Comparison of ENCODE assay signal across 9 cellular contexts in the genomic region with DNA sequence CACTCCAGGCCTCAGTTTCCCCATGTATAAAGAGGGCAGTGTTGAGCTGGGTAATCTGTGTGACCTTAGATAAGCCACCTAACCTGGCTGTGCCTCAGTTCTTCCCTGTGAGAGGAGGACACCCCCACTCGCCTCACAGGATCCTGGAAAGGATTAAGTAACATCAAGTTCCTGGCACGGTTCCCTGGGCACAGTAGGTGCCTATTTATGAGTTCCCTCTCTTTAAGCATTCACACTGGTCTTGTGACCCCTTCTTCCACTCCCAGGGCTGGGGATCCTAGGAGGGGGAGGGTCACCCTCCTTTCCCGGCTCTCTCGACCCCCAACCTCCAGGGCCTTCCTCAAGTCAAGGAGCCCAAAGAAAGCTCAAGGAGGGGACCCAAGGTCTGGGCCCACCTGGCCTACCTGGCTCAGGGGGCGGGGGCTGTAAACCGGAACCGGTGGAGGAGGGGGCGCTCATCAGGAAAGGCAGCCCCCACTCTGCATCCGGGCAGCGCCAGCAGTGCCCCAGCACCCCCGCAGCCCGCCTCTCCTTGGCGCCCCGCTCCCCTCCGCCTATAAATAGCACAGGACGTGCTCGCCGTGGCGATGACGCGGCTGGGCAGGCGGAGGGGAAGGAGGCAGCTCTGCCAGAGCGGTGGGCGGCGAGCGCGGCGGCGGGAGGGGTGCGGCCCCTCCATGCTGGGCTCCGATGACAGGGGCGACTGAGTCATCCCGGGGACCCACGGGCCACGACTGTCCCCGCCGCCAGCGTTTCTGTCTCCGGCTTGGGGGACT. TPM values are rescaled to one million over a fixed set of nuclear protein-coding genes. Genes with fewer than 3 reads are reported as not detected.
A peak's percentile ranks its signal among the peaks of the same experiment; 100 is the strongest.
DNase-seq lines count a peak whose midpoint lies in the region; ATAC-seq, FAIRE-seq and TF ChIP-seq lines count a peak whose summit lies in the region.
"Had no signal": no experiment of that assay in that cellular context is flagged by ENCODE, and none has a peak within 500 bp of the region (broad histone marks: within the 10 kb centered on the region; RNA-seq: fewer than 3 reads in every experiment).

No MANE protein-coding gene starts in this region.

- H3K9me3 ChIP-seq in A549: no peaks in the 10 kb centered on the region
- H3K9me3 ChIP-seq in effector memory CD4-positive, alpha-beta T cell (ENCODE audit: control insufficient read depth, low read length): no peaks in the 10 kb centered on the region
- no peaks in the 10 kb centered on the region for H3K9me3 ChIP-seq in mononuclear cell (ENCODE audit: low read depth, low read length)

- H3K27ac ChIP-seq in A549: peak overlapping the region; percentile 64 to 73; a peak in 4 of 6 replicates
- no peak overlapping the region for H3K27ac ChIP-seq in effector memory CD4-positive, alpha-beta T cell (ENCODE audit: insufficient read depth, low read length, poor library complexity, severe bottlenecking)

- peaks cover 34% of the 10 kb centered on the region for H3K4me1 ChIP-seq in A549
- H3K4me1 ChIP-seq in effector memory CD4-positive, alpha-beta T cell (ENCODE audit: control insufficient read depth, insufficient read depth, low read length, poor library complexity, severe bottlenecking): peaks cover 20% of the 10 kb centered on the region
- H3K4me1 ChIP-seq in mononuclear cell (ENCODE audit: insufficient read depth, low read length): peaks cover 30% of the 10 kb centered on the region

- no peak for ATAC-seq in A549

- TF ChIP-seq POLR2A in A549 (IDR thresholded peaks at IDR 0.05; ENCODE audit: low read length): no peak

- POLR2A ChIA-PET in A549 (lab: Yijun Ruan, JAX): interaction anchor here (0.6 to 2.4 kb wide), 2 partner anchors 10 to 173 kb away, joined by 9 to 16 read pairs; a partner anchor contains a TSS

- TF ChIP-seq EP300 in A549 (IDR thresholded peaks at IDR 0.05): no peak

- CTCF ChIA-PET in A549 (lab: Yijun Ruan, JAX): interaction anchor here (1.4 to 31.5 kb wide), 6 partner anchors 10 to 413 kb away, joined by 4 to 1140 read pairs (median 26); a partner anchor contains a TSS

- TF ChIP-seq RAD21 in A549 (conservative IDR thresholded peaks at IDR 0.05 in 1 of 2, IDR thresholded peaks at IDR 0.05 in 1 of 2): no peak

- H3K36me3 ChIP-seq in effector memory CD4-positive, alpha-beta T cell (ENCODE audit: control insufficient read depth, insufficient read depth, low read length): peaks cover 7% of the 10 kb centered on the region

- peak overlapping the region; percentile 72 for H3K4me2 ChIP-seq in A549

- DNase-seq in A549 (ENCODE audit: low read depth in 1 of 2, low spot score in 1 of 2) (no peak), KBM-7 (peak; percentile 37), SHP77 treated with DMSO at 0.1 percent for 48 hours (lab: John Stamatoyannopoulos, UW) (no peak), NCI-H446 (lab: John Stamatoyannopoulos, UW) (no peak)
- peak; percentile 87 for DNase-seq in activated CD8-positive, alpha-beta memory T cell treated with anti-CD3 and anti-CD28 coated beads for 24 hours
- DNase-seq in effector memory CD4-positive, alpha-beta T cell: peak; percentile 46 to 57 (median 55)
- peak; percentile 53 to 58 for DNase-seq in stimulated activated CD8-positive, alpha-beta memory T cell treated with anti-CD3 and anti-CD28 coated beads, Interleukin-2, amount 100 ng/mL, for 1 hour (ENCODE audit: low read depth in 2 of 2)

- FAIRE-seq in A549 (lab: Jason Lieb, UNC): no peak

- WGBS in A549 (ENCODE audit: missing lambda C conversion rate): 34% methylated on average over 33 of the region's 39 CpGs

- in situ Hi-C loops in KBM-7 (cut with MboI; ENCODE audit: low pct_unique_long_range_greater_than_20kb, low sequenced_read_pairs): no loop called here

- H3K27me3 ChIP-seq in effector memory CD4-positive, alpha-beta T cell (replicated peaks; ENCODE audit: control insufficient read depth, insufficient read depth, low read length, poor library complexity, severe bottlenecking): no peaks in the 10 kb centered on the region
- H3K27me3 ChIP-seq in mononuclear cell (ENCODE audit: insufficient read depth, low read length): no peaks in the 10 kb centered on the region

- H3K4me3 ChIP-seq in A549 (peak overlapping the region; percentile 25; the same call in 2 of the 3 replicates), mononuclear cell (ENCODE audit: low read length) (peak overlapping the region; percentile 3)
- H3K4me3 ChIP-seq in effector memory CD4-positive, alpha-beta T cell (ENCODE audit: insufficient read depth, low read depth, low read length, poor library complexity, severe bottlenecking): peak overlapping the region; percentile 41

- no peak for TF ChIP-seq CTCF in A549 (IDR thresholded peaks at IDR 0.05)

TF ChIP-seq in A549, 52 proteins besides CTCF, POLR2A, EP300 and RAD21:
- TF ChIP-seq NR3C1 (IDR thresholded peaks at IDR 0.05) (no peak), FOSL2 (IDR thresholded peaks at IDR 0.05) (no peak), FOSL2 (CRISPR knock-in tag; IDR thresholded peaks at IDR 0.05) (peak; percentile 41; the same call in 1 of the 2 replicates)

RNA-seq across cellular contexts. Expression of a gene that starts 9.4 kb away (rescaled TPM):
- polyA plus RNA-seq in A549 (2011; rRNA removed) (1,983 and 2,211 TPM in 2 replicates), A549 (2017; fragmentation: RNase III; extraction: RNeasy Plus Mini Kit Qiagen cat#74134 plus additional on column Dnase treatment) (2,724 to 2,918 TPM (median 2,862 TPM) in 3 replicates)
- 3,586 and 4,539 TPM in 2 replicates for polyA plus RNA-seq in A549 (2012; cell fraction: cytosol; rRNA removed)
- 1,789 and 1,975 TPM in 2 replicates for polyA plus RNA-seq in A549 (2012; cell fraction: nucleus; rRNA removed)
- polyA minus RNA-seq in A549 (2011; rRNA and poly(A)+ RNA removed): 835 and 986 TPM in 2 replicates
- 3,292 TPM for total RNA-seq in mononuclear cell

RNA-seq across cellular contexts. Expression of a gene that starts 12.0 kb away (rescaled TPM):
- polyA plus RNA-seq in A549 (2011; rRNA removed) (3.2 and 3.6 TPM in 2 replicates), A549 (2017; fragmentation: RNase III; extraction: RNeasy Plus Mini Kit Qiagen cat#74134 plus additional on column Dnase treatment) (3.4 to 4.3 TPM (median 3.9 TPM) in 3 replicates)
- 4.3 and 5.3 TPM in 2 replicates for polyA plus RNA-seq in A549 (2012; cell fraction: cytosol; rRNA removed)
- 17.6 and 19.6 TPM in 2 replicates for polyA plus RNA-seq in A549 (2012; cell fraction: nucleus; rRNA removed)
- 8.4 and 10.0 TPM in 2 replicates for polyA minus RNA-seq in A549 (2011; rRNA and poly(A)+ RNA removed)
- 4.5 TPM for total RNA-seq in mononuclear cell

RNA-seq across cellular contexts. Expression of a gene that starts 16.2 kb away (rescaled TPM):
- polyA plus RNA-seq in A549 (2011; rRNA removed) (0.03 TPM in 2 replicates), A549 (2017; fragmentation: RNase III; extraction: RNeasy Plus Mini Kit Qiagen cat#74134 plus additional on column Dnase treatment) (0.16 to 0.29 TPM (median 0.26 TPM) in 3 replicates)
- 0.08 and 0.12 TPM in 2 replicates for polyA plus RNA-seq in A549 (2012; cell fraction: cytosol; rRNA removed)
- polyA plus RNA-seq in A549 (2012; cell fraction: nucleus; rRNA removed): 0.10 TPM in 2 replicates
- 0.15 TPM in 1 of 2 replicates, not detected in the other for polyA minus RNA-seq in A549 (2011; rRNA and poly(A)+ RNA removed)
- not detected for total RNA-seq in mononuclear cell
- total RNA-seq: liver had no signal
- polyA plus RNA-seq: liver had no signal

RNA-seq across cellular contexts. Expression of a gene that starts 43.5 kb away (rescaled TPM):
- polyA plus RNA-seq in A549 (2011; rRNA removed) (not detected in 2 replicates), A549 (2017; fragmentation: RNase III; extraction: RNeasy Plus Mini Kit Qiagen cat#74134 plus additional on column Dnase treatment) (not detected in 3 replicates)
- polyA plus RNA-seq in A549 (2012; cell fraction: cytosol; rRNA removed): not detected in 2 replicates
- 0.01 TPM in 1 of 2 replicates, not detected in the other for polyA plus RNA-seq in A549 (2012; cell fraction: nucleus; rRNA removed)
- polyA minus RNA-seq in A549 (2011; rRNA and poly(A)+ RNA removed): not detected in 2 replicates
- not detected for total RNA-seq in mononuclear cell
- total RNA-seq: liver had no signal
- polyA plus RNA-seq: liver had no signal

RNA-seq across cellular contexts. Expression of a gene that starts 58.1 kb away (rescaled TPM):
- polyA plus RNA-seq in A549 (2011; rRNA removed) (0.36 and 0.77 TPM in 2 replicates), A549 (2017; fragmentation: RNase III; extraction: RNeasy Plus Mini Kit Qiagen cat#74134 plus additional on column Dnase treatment) (0.22 to 0.54 TPM (median 0.31 TPM) in 3 replicates)
- 0.16 and 0.23 TPM in 2 replicates for polyA plus RNA-seq in A549 (2012; cell fraction: cytosol; rRNA removed)
- polyA plus RNA-seq in A549 (2012; cell fraction: nucleus; rRNA removed): 2.0 and 2.4 TPM in 2 replicates
- 0.29 and 0.79 TPM in 2 replicates for polyA minus RNA-seq in A549 (2011; rRNA and poly(A)+ RNA removed)
- 9.6 TPM for total RNA-seq in mononuclear cell

Comparison
In these comparisons a context has a peak if more than half of its experiments do, and no peak if none do; other contexts are left out.
1. DNase-seq: peak in KBM-7 (single experiment), activated CD8-positive, alpha-beta memory T cell treated with anti-CD3 and anti-CD28 coated beads for 24 hours (single experiment), effector memory CD4-positive, alpha-beta T cell (3 of 3) and stimulated activated CD8-positive, alpha-beta memory T cell treated with anti-CD3 and anti-CD28 coated beads, Interleukin-2, amount 100 ng/mL, for 1 hour (2 of 2); none in A549 (0 of 2), SHP77 treated with DMSO at 0.1 percent for 48 hours (single experiment) and NCI-H446 (0 of 2).
2. Peak in every context shown above with its lines, with median percentiles within 50 percentile points of each other: H3K4me3 ChIP-seq.